Comparison of ENCODE assay signal across 20 cellular contexts in genomic region chr16:67959930-67960329, GRCh38. TPM values are rescaled to one million over a fixed set of nuclear protein-coding genes. Genes with fewer than 3 reads are reported as not detected.
DNase-seq lines count a peak whose midpoint lies in the region; ATAC-seq and TF ChIP-seq lines count a peak whose summit lies in the region.
"Had no signal": no experiment of that assay in that cellular context is flagged by ENCODE, and none has a peak within 500 bp of the region (broad histone marks: within the 10 kb centered on the region; RNA-seq: fewer than 3 reads in every experiment).

No MANE protein-coding gene starts in this region.

- H3K9me3 ChIP-seq in heart left ventricle = no peaks in the 10 kb centered on the region
- H3K9me3 ChIP-seq in gastroesophageal sphincter = no peaks in the 10 kb centered on the region
- H3K9me3 ChIP-seq in sigmoid colon = no peaks in the 10 kb centered on the region
- H3K9me3 ChIP-seq in upper lobe of right lung = no peaks in the 10 kb centered on the region

- WGBS in heart left ventricle, 4 donors = 15 to 45% (median 36%) methylated on average over 2 to 3 of the region's 3 CpGs
- 40 to 60% methylated on average over 1 of the region's 3 CpGs for WGBS in gastroesophageal sphincter (ENCODE audit: low coverage in 1 of 2), 2 donors
- 85% methylated on average over 3 of the region's 3 CpGs for WGBS in sigmoid colon, 2 donors

- DNase-seq in heart left ventricle (no peak), left ventricle myocardium superior (no peak), sigmoid colon (no peak), upper lobe of right lung (no peak), natural killer cell (no peak)
- no peak for DNase-seq in stimulated activated CD4-positive, alpha-beta T cell treated with anti-CD3 and anti-CD28 coated beads, Interleukin-12 subunit alpha, Interleukin-12 subunit beta, amount 100 ng/mL, for 4 hours
- DNase-seq: activated CD4-positive, alpha-beta T cell treated with anti-CD3 and anti-CD28 coated beads, Interleukin-2, amount 50 U/mL, for 48 hours; activated T-cell treated with anti-CD3 and anti-CD28 coated beads, Interleukin-2, amount 50 U/mL, for 24 hours; CD4-positive, CD25-positive, alpha-beta regulatory T cell; cerebellar nuclear complex; DMS79 treated with DMSO at 0.1 percent for 48 hours; immature natural killer cell; mesendoderm; NCI-H69; PC-9 had no signal

- H3K36me3 ChIP-seq in heart left ventricle (peaks cover 0 to 87% (median 81%) of the 10 kb centered on the region in 9 donors), gastroesophageal sphincter (peaks cover 0 to 87% of the 10 kb centered on the region in 2 donors), sigmoid colon (peaks cover 28 to 84% (median 49%) of the 10 kb centered on the region in 4 donors), upper lobe of right lung (peaks cover 86% of the 10 kb centered on the region)

- ATAC-seq in heart left ventricle (peak in 2 of 4 donors; percentile 1), left ventricle myocardium superior (no peak), gastroesophageal sphincter (no peak), upper lobe of right lung (no peak), natural killer cell (no peak), HG02852 (IDR thresholded peaks at IDR 0.05; ENCODE audit: unreplicated experiment) (no peak)

- no peaks in the 10 kb centered on the region for H3K27me3 Mint-ChIP-seq in natural killer cell (ENCODE audit: low read depth in 2 of 2)
- H3K27me3 Mint-ChIP-seq: activated T-cell treated with anti-CD3 and anti-CD28 coated beads, Interleukin-2, amount 50 U/mL, for 24 hours; CD4-positive, CD25-positive, alpha-beta regulatory T cell had no signal

- H3K27me3 ChIP-seq in heart left ventricle (no peaks in the 10 kb centered on the region), gastroesophageal sphincter (no peaks in the 10 kb centered on the region), sigmoid colon (no peaks in the 10 kb centered on the region), upper lobe of right lung (no peaks in the 10 kb centered on the region)

- H3K27ac ChIP-seq in heart left ventricle (peak overlapping the region; percentile 80 to 100 (median 98)), gastroesophageal sphincter (peak overlapping the region; percentile 2 to 100 (median 87)), sigmoid colon (peak overlapping the region; percentile 54 to 66 (median 62)), upper lobe of right lung (peak overlapping the region; percentile 58)
- H3K27ac ChIP-seq: PC-9 had no signal

- peaks cover 5% of the 10 kb centered on the region in 2 donors for H3K4me1 Mint-ChIP-seq in natural killer cell
- H3K4me1 Mint-ChIP-seq: immature natural killer cell had no signal

- H3K4me3 ChIP-seq in heart left ventricle = peak overlapping the region in 5 of 12 donors; percentile 2 to 22 (median 13)
- no peak overlapping the region for H3K4me3 ChIP-seq in gastroesophageal sphincter
- no peak overlapping the region for H3K4me3 ChIP-seq in sigmoid colon
- H3K4me3 ChIP-seq in upper lobe of right lung = no peak overlapping the region
- H3K4me3 ChIP-seq: PC-9 had no signal

- intact Hi-C loops in heart left ventricle (cut with DNase I) (loop anchor here in 1 of 10 donors (10.0 kb wide), 1 partner anchor 275 kb away; the partner anchor contains the start of gene ESRP2), left ventricle myocardium superior (cut with micrococcal nuclease) (no loop called here), sigmoid colon (cut with DNase I) (no loop called here), upper lobe of right lung (cut with DNase I) (no loop called here), natural killer cell (cut with micrococcal nuclease) (no loop called here)

- H3K9me3 Mint-ChIP-seq in natural killer cell = no peaks in the 10 kb centered on the region
- H3K9me3 Mint-ChIP-seq: activated T-cell treated with anti-CD3 and anti-CD28 coated beads, Interleukin-2, amount 50 U/mL, for 24 hours; CD4-positive, CD25-positive, alpha-beta regulatory T cell; immature natural killer cell had no signal

- peaks cover 48 to 76% (median 66%) of the 10 kb centered on the region in 12 donors for H3K4me1 ChIP-seq in heart left ventricle
- peaks cover 0 to 70% (median 43%) of the 10 kb centered on the region in 3 donors for H3K4me1 ChIP-seq in gastroesophageal sphincter
- peaks cover 0 to 58% (median 47%) of the 10 kb centered on the region in 4 donors for H3K4me1 ChIP-seq in sigmoid colon
- H3K4me1 ChIP-seq in upper lobe of right lung = peaks cover 62% of the 10 kb centered on the region

- TF ChIP-seq POLR2A in heart left ventricle (IDR thresholded peaks at IDR 0.05) (no peak), gastroesophageal sphincter (IDR thresholded peaks at IDR 0.05) (no peak), sigmoid colon (IDR thresholded peaks at IDR 0.05) (no peak)

- TF ChIP-seq CTCF in heart left ventricle (IDR thresholded peaks at IDR 0.05) (no peak), gastroesophageal sphincter (IDR thresholded peaks at IDR 0.05) (no peak), sigmoid colon (IDR thresholded peaks at IDR 0.05) (no peak), upper lobe of right lung (IDR thresholded peaks at IDR 0.05) (no peak), natural killer cell (IDR thresholded peaks at IDR 0.05) (no peak)

- H3K4me3 Mint-ChIP-seq in natural killer cell = no peak overlapping the region
- H3K4me3 Mint-ChIP-seq: activated T-cell treated with anti-CD3 and anti-CD28 coated beads, Interleukin-2, amount 50 U/mL, for 24 hours; CD4-positive, CD25-positive, alpha-beta regulatory T cell; immature natural killer cell had no signal

- no peak for TF ChIP-seq EP300 in gastroesophageal sphincter (IDR thresholded peaks at IDR 0.05)
- no peak for TF ChIP-seq EP300 in sigmoid colon (IDR thresholded peaks at IDR 0.05)

- no peaks in the 10 kb centered on the region for H3K36me3 Mint-ChIP-seq in natural killer cell

- H3K27ac Mint-ChIP-seq in natural killer cell = no peak overlapping the region
- H3K27ac Mint-ChIP-seq: activated T-cell treated with anti-CD3 and anti-CD28 coated beads, Interleukin-2, amount 50 U/mL, for 24 hours; CD4-positive, CD25-positive, alpha-beta regulatory T cell; immature natural killer cell had no signal

RNA-seq across cellular contexts. Expression of gene SLC12A4, which starts 8.5 kb away (rescaled TPM):
- total RNA-seq in heart left ventricle = 10 to 100 TPM; 64.6 to 92.2 (median 86.8) TPM
- polyA plus RNA-seq in heart left ventricle = 10 to 100 TPM; 65.3 to 81.5 TPM
- 95.5 TPM for total RNA-seq in left ventricle myocardium superior
- total RNA-seq in gastroesophageal sphincter = 100 to 1,000 TPM in 1 of 4 donors, 10 to 100 TPM in 3; 54.7 to 121 (median 64.0) TPM
- 10 to 100 TPM; 27.6 to 77.0 (median 45.6) TPM for total RNA-seq in sigmoid colon
- 10 to 100 TPM in 1 of 3 donors, 1 to 10 TPM in 2; 3.0 to 13.3 (median 3.2) TPM for polyA plus RNA-seq in sigmoid colon
- total RNA-seq in upper lobe of right lung = 102 TPM
- 10 to 100 TPM; 30.0 to 47.0 (median 30.5) TPM for total RNA-seq in natural killer cell

RNA-seq across cellular contexts. Expression of gene LCAT, which starts 16.0 kb away (rescaled TPM):
- total RNA-seq in heart left ventricle = 10 to 100 TPM in 7 of 9 donors, 1 to 10 TPM in 2; 9.7 to 24.1 (median 18.2) TPM
- polyA plus RNA-seq in heart left ventricle = 10 to 100 TPM; 10.9 to 31.7 TPM
- 21.9 TPM for total RNA-seq in left ventricle myocardium superior
- total RNA-seq in gastroesophageal sphincter = 10 to 100 TPM; 10.8 to 25.8 (median 15.9) TPM
- 10 to 100 TPM; 10.4 to 31.0 (median 15.2) TPM for total RNA-seq in sigmoid colon
- 1 to 10 TPM in 2 of 3 donors, under 1 TPM in 1; 0.60 to 5.5 (median 1.6) TPM for polyA plus RNA-seq in sigmoid colon
- total RNA-seq in upper lobe of right lung = 40.2 TPM
- 10 to 100 TPM in 2 of 3 donors, 1 to 10 TPM in 1; 7.1 to 12.4 (median 11.5) TPM for total RNA-seq in natural killer cell

RNA-seq across cellular contexts. Expression of gene DPEP3, which starts 20.4 kb away (rescaled TPM):
- total RNA-seq in heart left ventricle (under 1 TPM in 2 of 9 donors, not detected in 7; 0.13 to 0.16 TPM), left ventricle myocardium superior (not detected), gastroesophageal sphincter (1 to 10 TPM in 1 of 4 donors, not detected in 3; 1.4 TPM), sigmoid colon (under 1 TPM in 1 of 4 donors, not detected in 3; 0.27 TPM), upper lobe of right lung (not detected), natural killer cell (under 1 TPM; 0.53 to 1.00 (median 0.96) TPM)
- polyA plus RNA-seq in heart left ventricle (not detected), sigmoid colon (under 1 TPM in 2 of 3 donors, not detected in 1; 0.09 to 0.46 TPM)
- total RNA-seq: A673, frontal cortex, PC-9, sciatic nerve had no signal

RNA-seq across cellular contexts. Expression of gene PSMB10, which starts 23.3 kb away (rescaled TPM):
- total RNA-seq in heart left ventricle = 100 to 1,000 TPM in 1 of 9 donors, 10 to 100 TPM in 8; 39.4 to 182 (median 60.5) TPM
- 100 to 1,000 TPM in 1 of 2 donors, 10 to 100 TPM in 1; 56.9 to 118 TPM for polyA plus RNA-seq in heart left ventricle
- total RNA-seq in left ventricle myocardium superior = 54.1 TPM
- 10 to 100 TPM; 26.5 to 33.8 (median 32.6) TPM for total RNA-seq in gastroesophageal sphincter
- 10 to 100 TPM; 37.1 to 61.0 (median 42.5) TPM for total RNA-seq in sigmoid colon
- polyA plus RNA-seq in sigmoid colon = 100 to 1,000 TPM; 170 to 200 (median 183) TPM
- total RNA-seq in upper lobe of right lung = 71.6 TPM
- total RNA-seq in natural killer cell = 100 to 1,000 TPM; 237 to 247 (median 243) TPM

RNA-seq across cellular contexts. Expression of gene CTRL, which starts 28.3 kb away (rescaled TPM):
- 1 to 10 TPM in 3 of 9 donors, under 1 TPM in 5, not detected in 1; 0.23 to 2.1 (median 0.74) TPM for total RNA-seq in heart left ventricle
- polyA plus RNA-seq in heart left ventricle = under 1 TPM; 0.61 to 0.90 TPM
- total RNA-seq in left ventricle myocardium superior = 0.37 TPM
- 1 to 10 TPM in 2 of 4 donors, not detected in 2; 1.2 to 5.0 TPM for total RNA-seq in gastroesophageal sphincter
- 1 to 10 TPM in 1 of 4 donors, under 1 TPM in 2, not detected in 1; 0.71 to 1.7 (median 0.82) TPM for total RNA-seq in sigmoid colon
- polyA plus RNA-seq in sigmoid colon = 1 to 10 TPM in 1 of 3 donors, not detected in 2; 2.1 TPM
- 0.96 TPM for total RNA-seq in upper lobe of right lung
- total RNA-seq in natural killer cell = 10 to 100 TPM; 14.3 to 17.2 (median 15.0) TPM
